Comparison of ENCODE assay signal across 13 cellular contexts in the genomic region with DNA sequence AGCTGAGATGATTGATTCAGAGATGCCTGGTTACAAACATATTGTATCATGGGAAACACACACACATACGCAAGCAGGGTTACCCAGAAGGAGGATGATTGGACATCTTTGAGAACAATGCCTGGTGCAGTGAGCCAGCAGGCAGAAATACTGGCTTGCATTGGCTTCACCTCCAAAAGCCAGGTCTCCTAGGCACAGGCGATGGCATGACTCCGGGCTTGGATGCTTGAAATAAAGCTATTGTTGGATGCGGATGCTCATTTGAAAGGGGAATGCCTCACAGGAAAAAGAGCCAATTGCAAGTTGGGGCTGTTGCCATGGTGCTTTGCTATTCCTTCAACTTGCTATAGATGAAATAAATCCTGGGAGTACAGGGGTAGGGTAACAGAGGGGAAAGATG.
DNase-seq lines count a peak whose midpoint lies in the region; ATAC-seq, FAIRE-seq and TF ChIP-seq lines count a peak whose summit lies in the region.
"Had no signal": no experiment of that assay in that cellular context is flagged by ENCODE, and none has a peak within 500 bp of the region (broad histone marks: within the 10 kb centered on the region; RNA-seq: fewer than 3 reads in every experiment).

No MANE protein-coding gene starts in this region.

- H3K36me3 Mint-ChIP-seq in activated naive CD4-positive, alpha-beta T cell treated with anti-CD3 and anti-CD28 coated beads, Interleukin-2, amount 50 U/mL, for 24 hours = peaks cover 40% of the 10 kb centered on the region
- peaks cover 13 to 24% of the 10 kb centered on the region in 2 donors for H3K36me3 Mint-ChIP-seq in stimulated activated naive B cell treated with anti-CD40 and anti-IgM and Interleukin-4, amounts not matched to agents 10 μg/mL and 1 μg/mL and 100 μg/mL, for 72 hours

- no peak for ATAC-seq in stimulated activated naive B cell treated with anti-CD40 and anti-IgM and Interleukin-4, amounts not matched to agents 10 μg/mL and 1 μg/mL and 100 μg/mL, for 72 hours (replicated peaks)
- no peak for ATAC-seq in GM21529 (IDR thresholded peaks at IDR 0.05; ENCODE audit: unreplicated experiment)
- ATAC-seq: foreskin keratinocyte had no signal

- H3K27ac ChIP-seq in layer of hippocampus (ENCODE audit: low read depth, low read length) = peak overlapping the region; percentile 49
- H3K27ac ChIP-seq: ascending aorta, foreskin keratinocyte, KMS-11, ovary had no signal

- no peak for TF ChIP-seq POLR2A in H54 (IDR thresholded peaks at IDR 0.05; ENCODE audit: low read depth, low read length)

- no peak for DNase-seq in activated naive CD4-positive, alpha-beta T cell treated with anti-CD3 and anti-CD28 coated beads, Interleukin-2, amount 50 U/mL, for 16 hours
- DNase-seq in amygdala (lab: John Stamatoyannopoulos, UW) = peak in 34 of 56 donors; percentile 22 to 77 (median 49)
- no peak for DNase-seq in stimulated activated naive B cell treated with anti-CD40 and anti-IgM and Interleukin-4, amounts not matched to agents 10 μg/mL and 1 μg/mL and 100 μg/mL, for 72 hours
- no peak for DNase-seq in HuH-7.5 (ENCODE audit: low spot score)
- no peak for DNase-seq in H54 (ENCODE audit: insufficient read length, low spot score)
- DNase-seq: foreskin keratinocyte, NCI-H526 treated with DMSO at 0.1 percent for 48 hours, ovary had no signal

- no peaks in the 10 kb centered on the region for H3K27me3 Mint-ChIP-seq in activated naive CD4-positive, alpha-beta T cell treated with anti-CD3 and anti-CD28 coated beads, Interleukin-2, amount 50 U/mL, for 24 hours
- no peaks in the 10 kb centered on the region for H3K27me3 Mint-ChIP-seq in stimulated activated naive B cell treated with anti-CD40 and anti-IgM and Interleukin-4, amounts not matched to agents 10 μg/mL and 1 μg/mL and 100 μg/mL, for 72 hours

- peaks cover 98% of the 10 kb centered on the region for H3K4me1 Mint-ChIP-seq in activated naive CD4-positive, alpha-beta T cell treated with anti-CD3 and anti-CD28 coated beads, Interleukin-2, amount 50 U/mL, for 24 hours
- peaks cover 51 to 90% of the 10 kb centered on the region in 2 donors for H3K4me1 Mint-ChIP-seq in stimulated activated naive B cell treated with anti-CD40 and anti-IgM and Interleukin-4, amounts not matched to agents 10 μg/mL and 1 μg/mL and 100 μg/mL, for 72 hours

- H3K9me3 Mint-ChIP-seq in activated naive CD4-positive, alpha-beta T cell treated with anti-CD3 and anti-CD28 coated beads, Interleukin-2, amount 50 U/mL, for 24 hours = no peaks in the 10 kb centered on the region
- H3K9me3 Mint-ChIP-seq in stimulated activated naive B cell treated with anti-CD40 and anti-IgM and Interleukin-4, amounts not matched to agents 10 μg/mL and 1 μg/mL and 100 μg/mL, for 72 hours = peaks cover 0 to 3% of the 10 kb centered on the region in 2 donors

- peak overlapping the region; percentile 86 for H3K27ac Mint-ChIP-seq in activated naive CD4-positive, alpha-beta T cell treated with anti-CD3 and anti-CD28 coated beads, Interleukin-2, amount 50 U/mL, for 24 hours
- peak overlapping the region; percentile 78 for H3K27ac Mint-ChIP-seq in stimulated activated naive B cell treated with anti-CD40 and anti-IgM and Interleukin-4, amounts not matched to agents 10 μg/mL and 1 μg/mL and 100 μg/mL, for 72 hours

- no peak for FAIRE-seq in H54 (lab: Jason Lieb, UNC)

- peak overlapping the region; percentile 26 for H3K4me3 Mint-ChIP-seq in activated naive CD4-positive, alpha-beta T cell treated with anti-CD3 and anti-CD28 coated beads, Interleukin-2, amount 50 U/mL, for 24 hours
- H3K4me3 Mint-ChIP-seq in stimulated activated naive B cell treated with anti-CD40 and anti-IgM and Interleukin-4, amounts not matched to agents 10 μg/mL and 1 μg/mL and 100 μg/mL, for 72 hours = peak overlapping the region in 1 of 2 donors; percentile 50

- H3K27me3 ChIP-seq in layer of hippocampus (ENCODE audit: control insufficient read depth, insufficient read depth, low read length) = no peaks in the 10 kb centered on the region
- H3K27me3 ChIP-seq: ascending aorta, ovary had no signal

Comparison
In these comparisons a context has a peak if more than half of its experiments do, and no peak if none do; other contexts are left out.
1. DNase-seq: peak in amygdala (34 of 56); none in activated naive CD4-positive, alpha-beta T cell treated with anti-CD3 and anti-CD28 coated beads, Interleukin-2, amount 50 U/mL, for 16 hours (single experiment), stimulated activated naive B cell treated with anti-CD40 and anti-IgM and Interleukin-4, amounts not matched to agents 10 μg/mL and 1 μg/mL and 100 μg/mL, for 72 hours (single experiment), HuH-7.5 (single experiment) and H54 (single experiment).